ENCODE assay signal across 8 cellular contexts in genomic region chr19:4723465-4724251, GRCh38.
DNase-seq lines count a peak whose midpoint lies in the region; ATAC-seq lines count a peak whose summit lies in the region.

TSS of gene DPP9 (minus strand) at chr19:4723842. CDS start at chr19:4719906, 3,936 bp downstream.

- ATAC-seq in GM19351 (IDR thresholded peaks at IDR 0.05; ENCODE audit: unreplicated experiment), result peak; percentile 89
- ATAC-seq in HG03521 (IDR thresholded peaks at IDR 0.05; ENCODE audit: unreplicated experiment), result peak; percentile 88

- peak; percentile 51 to 98 (median 92) for DNase-seq in C1 segment of cervical spinal cord (lab: John Stamatoyannopoulos, UW)
- DNase-seq in NCI-H748 (lab: John Stamatoyannopoulos, UW; ENCODE audit: unreplicated experiment), result peak; percentile 97
- DNase-seq in activated CD4-positive, alpha-beta T cell treated with anti-CD3 and anti-CD28 coated beads, Interleukin-2, amount 50 U/mL, for 1 hour, result peak; percentile 94
- peak; percentile 95 for DNase-seq in dedifferentiated amniotic fluid mesenchymal stem cell (ENCODE audit: extremely low spot score)
- peak; percentile 99 for DNase-seq in left kidney (ENCODE audit: low read depth, low spot score)
- DNase-seq in stimulated activated CD4-positive, alpha-beta T cell treated with anti-CD3 and anti-CD28 coated beads, Interleukin-2, amount 100 ng/mL, for 24 hours, result peak; percentile 95 to 96

Comparison
In these comparisons a context has a peak if more than half of its experiments do, and no peak if none do; other contexts are left out.
1. Peak in every context shown above with its lines: DNase-seq and ATAC-seq.